12 cellular contexts compared by ENCODE assay signal in genomic region chr2:27400348-27401135, GRCh38. TPM values are rescaled to one million over a fixed set of nuclear protein-coding genes. Genes with fewer than 3 reads are reported as not detected.
DNase-seq lines count a peak whose midpoint lies in the region; ATAC-seq and TF ChIP-seq lines count a peak whose summit lies in the region.
"Had no signal": no experiment of that assay in that cellular context is flagged by ENCODE, and none has a peak within 500 bp of the region (broad histone marks: within the 10 kb centered on the region; RNA-seq: fewer than 3 reads in every experiment).

No MANE protein-coding gene starts in this region.

- DNase-seq in activated CD8-positive, alpha-beta memory T cell treated with anti-CD3 and anti-CD28 coated beads, Interleukin-2, amount 10 ng/mL, durations not matched to agents 7 days and 5 days: no peak
- DNase-seq in activated CD8-positive, alpha-beta memory T cell treated with anti-CD3 and anti-CD28 coated beads for 24 hours: no peak
- peak; percentile 82 for DNase-seq in LHCN-M2 (ENCODE audit: low read depth)
- DNase-seq in osteocyte (ENCODE audit: extremely low spot score, unreplicated experiment): no peak
- DNase-seq in H7: no peak
- no peak for DNase-seq in GM10248 (ENCODE audit: extremely low spot score)
- DNase-seq in MV-4-11 (lab: John Stamatoyannopoulos, UW): no peak
- DNase-seq: activated CD4-positive, CD25-positive, alpha-beta regulatory T cell; activated T-cell treated with anti-CD3 and anti-CD28 coated beads, Interleukin-2, amount 50 U/mL, for 4 hours; hippocampal formation; NCI-H526 had no signal

- no peak overlapping the region for H3K4me3 ChIP-seq in H7 (ENCODE audit: insufficient read depth, low read depth, low read length)

- peaks cover 32% of the 10 kb centered on the region for H3K36me3 Mint-ChIP-seq in activated CD8-positive, alpha-beta memory T cell treated with anti-CD3 and anti-CD28 coated beads, Interleukin-2, amount 10 ng/mL, durations not matched to agents 7 days and 5 days
- H3K36me3 Mint-ChIP-seq in brain: peaks cover 46% of the 10 kb centered on the region
- peaks cover 2% of the 10 kb centered on the region for H3K36me3 Mint-ChIP-seq in osteocyte (ENCODE audit: unreplicated experiment)

- no peak for ATAC-seq in activated CD8-positive, alpha-beta memory T cell treated with anti-CD3 and anti-CD28 coated beads, Interleukin-2, amount 10 ng/mL, durations not matched to agents 7 days and 5 days
- ATAC-seq: activated T-cell treated with anti-CD3 and anti-CD28 coated beads, Interleukin-2, amount 50 U/mL, for 4 hours had no signal

- TF ChIP-seq CTCF in brain (conservative IDR thresholded peaks at IDR 0.05): no peak
- TF ChIP-seq CTCF in osteocyte (IDR thresholded peaks at IDR 0.05): no peak
- TF ChIP-seq CTCF in GM10248 (IDR thresholded peaks at IDR 0.05; ENCODE audit: control extremely low read depth, extremely low read depth, low read depth, missing control alignments): no peak

- H3K27me3 ChIP-seq in H7 (ENCODE audit: control insufficient read depth, insufficient read depth, low read length): no peaks in the 10 kb centered on the region

- peak overlapping the region; percentile 12 for H3K27ac Mint-ChIP-seq in activated CD8-positive, alpha-beta memory T cell treated with anti-CD3 and anti-CD28 coated beads, Interleukin-2, amount 10 ng/mL, durations not matched to agents 7 days and 5 days
- H3K27ac Mint-ChIP-seq in brain: peak overlapping the region in 3 of 5 experiments; percentile 6 to 90 (median 86)
- H3K27ac Mint-ChIP-seq in osteocyte (ENCODE audit: unreplicated experiment): peak overlapping the region; percentile 85

- CTCF ChIA-PET in activated CD8-positive, alpha-beta memory T cell treated with anti-CD3 and anti-CD28 coated beads, Interleukin-2, amount 10 ng/mL, durations not matched to agents 7 days and 5 days (lab: Charles Lee): interaction anchor here (0.7 to 1.9 kb wide), 2 partner anchors 282 to 283 kb away, joined by 3 to 4 read pairs; no protein-coding TSS in a partner anchor
- CTCF ChIA-PET in GM10248 (lab: Yijun Ruan, JAX): interaction anchor here (0.9 to 1.1 kb wide), 3 partner anchors 9 to 283 kb away, joined by 3 read pairs; partner anchors contain the start of genes NRBP1 and PPM1G

- peaks cover 36% of the 10 kb centered on the region for H3K4me1 Mint-ChIP-seq in activated CD8-positive, alpha-beta memory T cell treated with anti-CD3 and anti-CD28 coated beads, Interleukin-2, amount 10 ng/mL, durations not matched to agents 7 days and 5 days
- peaks cover 15% of the 10 kb centered on the region for H3K4me1 Mint-ChIP-seq in brain
- peaks cover 16% of the 10 kb centered on the region for H3K4me1 Mint-ChIP-seq in osteocyte (ENCODE audit: unreplicated experiment)

- H3K36me3 ChIP-seq in H7 (replicated peaks; ENCODE audit: control insufficient read depth, insufficient read depth, low read length): no peaks in the 10 kb centered on the region

- POLR2A ChIA-PET in GM10248 (lab: Yijun Ruan, JAX): no interaction called here

- H3K4me3 Mint-ChIP-seq in activated CD8-positive, alpha-beta memory T cell treated with anti-CD3 and anti-CD28 coated beads, Interleukin-2, amount 10 ng/mL, durations not matched to agents 7 days and 5 days: no peak overlapping the region
- H3K4me3 Mint-ChIP-seq in brain (peak overlapping the region in 2 of 5 experiments; percentile 35 to 45), osteocyte (ENCODE audit: unreplicated experiment) (no peak overlapping the region)
- H3K4me3 Mint-ChIP-seq: activated T-cell treated with anti-CD3 and anti-CD28 coated beads, Interleukin-2, amount 50 U/mL, for 4 hours had no signal

- no peaks in the 10 kb centered on the region for H3K27me3 Mint-ChIP-seq in activated CD8-positive, alpha-beta memory T cell treated with anti-CD3 and anti-CD28 coated beads, Interleukin-2, amount 10 ng/mL, durations not matched to agents 7 days and 5 days
- no peaks in the 10 kb centered on the region for H3K27me3 Mint-ChIP-seq in brain
- H3K27me3 Mint-ChIP-seq in osteocyte (ENCODE audit: unreplicated experiment): no peaks in the 10 kb centered on the region

- no peaks in the 10 kb centered on the region for H3K9me3 Mint-ChIP-seq in activated CD8-positive, alpha-beta memory T cell treated with anti-CD3 and anti-CD28 coated beads, Interleukin-2, amount 10 ng/mL, durations not matched to agents 7 days and 5 days (ENCODE audit: low read depth)
- H3K9me3 Mint-ChIP-seq in brain (no peaks in the 10 kb centered on the region), osteocyte (ENCODE audit: unreplicated experiment) (no peaks in the 10 kb centered on the region)
- H3K9me3 Mint-ChIP-seq: activated T-cell treated with anti-CD3 and anti-CD28 coated beads, Interleukin-2, amount 50 U/mL, for 4 hours had no signal

RNA-seq across cellular contexts. Expression of gene PPM1G, which starts 8.8 kb away (rescaled TPM):
- 100 to 1,000 TPM; 136 to 159 TPM for total RNA-seq in activated CD8-positive, alpha-beta memory T cell treated with anti-CD3 and anti-CD28 coated beads, Interleukin-2, amount 10 ng/mL, durations not matched to agents 7 days and 5 days
- total RNA-seq in LHCN-M2 (2014; rRNA removed) (117 and 120 TPM in 2 replicates), osteocyte (70.7 and 74.2 TPM in 2 replicates)
- polyA plus RNA-seq in LHCN-M2 (2012): 99.9 TPM
- polyA plus RNA-seq in brain (ENCODE audit: insufficient read depth, low read depth, low replicate concordance): 160 TPM
- total RNA-seq in H7 (2014; rRNA removed; shearing (Covaris generic)): 151 and 164 TPM in 2 replicates

RNA-seq across cellular contexts. Expression of gene ZNF513, which starts 20.0 kb away (rescaled TPM):
- 10 to 100 TPM; 12.7 to 15.4 TPM for total RNA-seq in activated CD8-positive, alpha-beta memory T cell treated with anti-CD3 and anti-CD28 coated beads, Interleukin-2, amount 10 ng/mL, durations not matched to agents 7 days and 5 days
- total RNA-seq in LHCN-M2 (2014; rRNA removed) (12.7 and 16.5 TPM in 2 replicates), osteocyte (15.7 and 19.1 TPM in 2 replicates)
- 13.8 TPM for polyA plus RNA-seq in LHCN-M2 (2012)
- polyA plus RNA-seq in brain (ENCODE audit: insufficient read depth, low read depth, low replicate concordance): 15.3 TPM
- total RNA-seq in H7 (2014; rRNA removed; shearing (Covaris generic)): 11.8 and 19.2 TPM in 2 replicates

RNA-seq across cellular contexts. Expression of gene NRBP1, which starts 27.9 kb away (rescaled TPM):
- 100 to 1,000 TPM in 1 of 2 experiments, 10 to 100 TPM in 1; 88.5 to 103 TPM for total RNA-seq in activated CD8-positive, alpha-beta memory T cell treated with anti-CD3 and anti-CD28 coated beads, Interleukin-2, amount 10 ng/mL, durations not matched to agents 7 days and 5 days
- total RNA-seq in LHCN-M2 (2014; rRNA removed) (130 and 140 TPM in 2 replicates), osteocyte (129 and 137 TPM in 2 replicates)
- polyA plus RNA-seq in LHCN-M2 (2012): 121 TPM
- polyA plus RNA-seq in brain (ENCODE audit: insufficient read depth, low read depth, low replicate concordance): 68.1 TPM
- total RNA-seq in H7 (2014; rRNA removed; shearing (Covaris generic)): 150 and 162 TPM in 2 replicates

RNA-seq across cellular contexts. Expression of gene SNX17, which starts 30.1 kb away (rescaled TPM):
- 100 to 1,000 TPM; 101 to 125 TPM for total RNA-seq in activated CD8-positive, alpha-beta memory T cell treated with anti-CD3 and anti-CD28 coated beads, Interleukin-2, amount 10 ng/mL, durations not matched to agents 7 days and 5 days
- total RNA-seq in LHCN-M2 (2014; rRNA removed): 176 and 181 TPM in 2 replicates
- polyA plus RNA-seq in LHCN-M2 (2012): 157 TPM
- polyA plus RNA-seq in brain (ENCODE audit: insufficient read depth, low read depth, low replicate concordance): 112 TPM
- total RNA-seq in osteocyte: 124 and 134 TPM in 2 replicates
- total RNA-seq in H7 (2014; rRNA removed; shearing (Covaris generic)): 110 and 129 TPM in 2 replicates

RNA-seq across cellular contexts. Expression of gene EIF2B4, which starts 30.4 kb away (rescaled TPM):
- 10 to 100 TPM; 38.6 to 43.1 TPM for total RNA-seq in activated CD8-positive, alpha-beta memory T cell treated with anti-CD3 and anti-CD28 coated beads, Interleukin-2, amount 10 ng/mL, durations not matched to agents 7 days and 5 days
- 33.4 and 40.1 TPM in 2 replicates for total RNA-seq in LHCN-M2 (2014; rRNA removed)
- 54.8 TPM for polyA plus RNA-seq in LHCN-M2 (2012)
- polyA plus RNA-seq in brain (ENCODE audit: insufficient read depth, low read depth, low replicate concordance): 43.6 TPM
- 50.0 and 50.4 TPM in 2 replicates for total RNA-seq in osteocyte
- 31.6 and 33.1 TPM in 2 replicates for total RNA-seq in H7 (2014; rRNA removed; shearing (Covaris generic))

Comparison
In these comparisons a context has a peak if more than half of its experiments do, and no peak if none do; other contexts are left out.
1. H3K27ac Mint-ChIP-seq: peak in every context shown above with its lines; median percentile 86 in brain; 85 in osteocyte; 12 in activated CD8-positive, alpha-beta memory T cell treated with anti-CD3 and anti-CD28 coated beads, Interleukin-2, amount 10 ng/mL, durations not matched to agents 7 days and 5 days.